ENCODE assay signal across 24 cellular contexts in the genomic region with DNA sequence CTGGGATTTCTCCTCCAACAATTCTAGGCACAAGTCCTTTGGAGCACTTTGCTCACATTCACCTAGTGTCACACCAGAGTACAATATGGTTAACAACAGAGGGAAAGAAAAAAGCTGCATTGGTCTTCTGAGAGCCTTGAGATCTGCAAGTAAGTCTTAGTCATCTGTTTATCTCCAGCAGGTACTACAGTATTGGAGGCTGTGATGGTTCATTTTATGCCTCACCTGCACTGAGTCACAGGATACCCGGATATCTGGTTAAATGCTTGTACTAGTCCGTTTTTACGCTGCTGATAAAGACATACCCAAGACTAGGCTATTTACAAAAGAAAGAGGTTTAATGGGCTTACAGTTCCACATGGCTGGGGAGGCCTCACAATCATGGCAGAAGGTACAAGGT.
"Had no signal": no experiment of that assay in that cellular context is flagged by ENCODE, and none has a peak within 500 bp of the region (broad histone marks: within the 10 kb centered on the region; RNA-seq: fewer than 3 reads in every experiment).

No MANE protein-coding gene starts in this region.

- H3K27ac ChIP-seq: dorsolateral prefrontal cortex, esophagus squamous epithelium, lower lobe of right lung, ovary, psoas muscle, sigmoid colon, stomach, thyroid gland, vagina had no signal

- DNase-seq: dorsolateral prefrontal cortex; effector CD4-positive, alpha-beta T cell; esophagus squamous epithelium; hypothalamus; immature natural killer cell; islet precursor cell; kidney glomerular epithelial cell; left ventricle myocardium superior; lower lobe of right lung; natural killer cell; occipital lobe; ovary; posterior cingulate gyrus; psoas muscle; right cardiac atrium; sigmoid colon; stimulated activated CD4-positive, alpha-beta T cell treated with anti-CD3 and anti-CD28 coated beads, Interleukin-2, amount 100 ng/mL, for 24 hours; stimulated activated CD4-positive, alpha-beta T cell treated with anti-CD3 and anti-CD28 coated beads, Interleukin-4, amount 100 ng/mL, for 24 hours; stimulated activated naive CD4-positive, alpha-beta T cell treated with Interleukin-2 at 50 U/mL for 16 hours; stomach; thyroid gland; trophoblast cell had no signal

- H3K36me3 ChIP-seq: esophagus squamous epithelium, lower lobe of right lung, ovary, sigmoid colon, stomach, thyroid gland, vagina had no signal

- H3K27me3 ChIP-seq: dorsolateral prefrontal cortex, esophagus squamous epithelium, ovary, sigmoid colon, stomach, thyroid gland, vagina had no signal

- H3K4me3 ChIP-seq: dorsolateral prefrontal cortex, esophagus squamous epithelium, lower lobe of right lung, ovary, psoas muscle, sigmoid colon, stomach, thyroid gland, vagina had no signal

- H3K4me1 ChIP-seq: esophagus squamous epithelium, lower lobe of right lung, psoas muscle, sigmoid colon, stomach, thyroid gland, vagina had no signal

- H3K9me3 ChIP-seq: esophagus squamous epithelium, lower lobe of right lung, ovary, psoas muscle, sigmoid colon, stomach, thyroid gland, vagina had no signal

- ATAC-seq: left ventricle myocardium superior; lower lobe of right lung; natural killer cell; psoas muscle; right cardiac atrium; stimulated activated effector memory CD8-positive, alpha-beta T cell treated with anti-CD3 and anti-CD28 coated beads, Interleukin-12 subunit alpha, Interleukin-12 subunit beta, amount 100 ng/mL, for 72 hours had no signal
